In genomic region chr18:48934400-48934707, GRCh38 we compare ENCODE assay signal across 8 cellular contexts. TPM values are rescaled to one million over a fixed set of nuclear protein-coding genes. Genes with fewer than 3 reads are reported as not detected.
DNase-seq lines count a peak whose midpoint lies in the region; ATAC-seq, FAIRE-seq and TF ChIP-seq lines count a peak whose summit lies in the region.

No MANE protein-coding gene starts in this region.

- TSS peak; percentile 71 for BruUV-seq in K562 (replicated peaks; lab: Mats Ljungman, UMichigan)

- in situ Hi-C loops in K562 (cut with MboI), result no loop called here

- H3K4me1 ChIP-seq in K562 (replicated peaks in 1 of 2; ENCODE audit: control insufficient read depth in 2 of 2, insufficient read depth in 2 of 2, low read length in 2 of 2), result peaks cover 45 to 53% of the 10 kb centered on the region in 2 experiments

- POLR2A ChIA-PET in AG04450 (lab: Yijun Ruan, JAX) (interaction anchor here (0.6 kb wide), 1 partner anchor 14 kb away, joined by 3 read pairs; no protein-coding TSS in a partner anchor), K562 (lab: Yijun Ruan, JAX) (interaction anchor here (0.8 to 1.0 kb wide), 2 partner anchors 14 to 621 kb away, joined by 3 to 9 read pairs; no protein-coding TSS in a partner anchor)

- no peak; the same call in 2 of the 3 replicates for ATAC-seq in K562

- peak overlapping the region; percentile 27; the same call in 1 of the 2 replicates for H2AFZ ChIP-seq in K562 (ENCODE audit: low read depth, low read length)

- H3K4me2 ChIP-seq in K562 (ENCODE audit: insufficient read depth, low read length), result peak overlapping the region; percentile 64

- no peaks in the 10 kb centered on the region for H3K79me2 ChIP-seq in K562 (ENCODE audit: control insufficient read depth, insufficient read depth, low read length)

- TF ChIP-seq RAD21 in K562 (CRISPR knock-in tag; conservative IDR thresholded peaks at IDR 0.05 in 1 of 2, IDR thresholded peaks at IDR 0.05 in 1 of 2), result no peak

- 5% methylated on average over 4 of the region's 4 CpGs for WGBS in K562 (ENCODE audit: insufficient coverage, low coverage, missing lambda C conversion rate)

- peak overlapping the region; percentile 47 for H3K27ac ChIP-seq in AG04450 (ENCODE audit: low read depth, low read length)
- H3K27ac ChIP-seq in K562 (ENCODE audit: extremely low read depth, low read depth, low read length), result peak overlapping the region; percentile 47

- no peak for TF ChIP-seq POLR2A in K562 (conservative IDR thresholded peaks at IDR 0.05)

- no peaks in the 10 kb centered on the region for H4K20me1 ChIP-seq in K562 (replicated peaks; ENCODE audit: control insufficient read depth, insufficient read depth, low read length)

- H3K27me3 ChIP-seq in AG04450 (ENCODE audit: control insufficient read depth, insufficient read depth, low read length) (no peaks in the 10 kb centered on the region), K562 (ENCODE audit: control insufficient read depth in 2 of 2, insufficient read depth in 2 of 2, low read length in 2 of 2) (no peaks in the 10 kb centered on the region)

- H3K9me3 ChIP-seq in AG04450 (ENCODE audit: control insufficient read depth, insufficient read depth, low read length), result no peaks in the 10 kb centered on the region; the same call in 1 of the 2 replicates
- no peaks in the 10 kb centered on the region for H3K9me3 ChIP-seq in K562 (replicated peaks; ENCODE audit: control insufficient read depth, insufficient read depth, low read depth, low read length)

- CTCF ChIA-PET in AG04450 (lab: Charles Lee) (interaction anchor here (0.6 to 1.5 kb wide), 3 partner anchors 34 to 260 kb away, joined by 3 to 4 read pairs (median 3); no protein-coding TSS in a partner anchor), K562 (lab: Yijun Ruan, JAX; ENCODE audit: low intra/inter-chr PET ratio) (no interaction called here)

- peak overlapping the region; percentile 48 to 53; a peak in 2 of 4 replicates for H3K9ac ChIP-seq in K562 (ENCODE audit: insufficient read depth in 1 of 2, low read depth in 2 of 2, low read length in 2 of 2)

- intact Hi-C loops in K562 (cut with micrococcal nuclease), result no loop called here

- no peaks in the 10 kb centered on the region for H3K9me1 ChIP-seq in K562 (ENCODE audit: control insufficient read depth, insufficient read depth, low read length)

- TF ChIP-seq CTCF in AG04450 (IDR thresholded peaks at IDR 0.05; ENCODE audit: low read depth, low read length) (no peak), K562 (IDR thresholded peaks at IDR 0.05 in 2 of 3, conservative IDR thresholded peaks at IDR 0.05 in 1 of 3; ENCODE audit: insufficient read depth in 2 of 3, low read depth in 1 of 3, low read length in 3 of 3) (no peak)

- H3K4me3 ChIP-seq in AG04450 (ENCODE audit: low read depth, low read length) (no peak overlapping the region), K562 (no peak overlapping the region)

- FAIRE-seq in K562 (lab: Jason Lieb, UNC) (no peak), GM19239 (lab: Jason Lieb, UNC) (no peak)

- TF ChIP-seq EP300 in K562 (IDR thresholded peaks at IDR 0.05; ENCODE audit: low read length), result no peak

- no peaks in the 10 kb centered on the region for H3K36me3 ChIP-seq in K562 (ENCODE audit: control insufficient read depth, insufficient read depth, low read length)

- DNase-seq in AG04450 (ENCODE audit: low read depth, low spot score) (no peak), Kasumi-1 (lab: John Stamatoyannopoulos, UW) (peak; percentile 48 to 75), K562 (ENCODE audit: extremely low read depth in 1 of 4, low spot score in 3 of 4) (no peak), midbrain (lab: John Stamatoyannopoulos, UW) (peak; percentile 34), D341Med (ENCODE audit: low spot score) (no peak), NCI-H1048 (lab: John Stamatoyannopoulos, UW) (no peak), NCI-H2107 treated with DMSO at 0.1 percent for 48 hours (lab: John Stamatoyannopoulos, UW; ENCODE audit: unreplicated experiment) (no peak), GM19239 (ENCODE audit: insufficient read length, low spot score) (no peak)

TF ChIP-seq in K562, 482 proteins besides CTCF, POLR2A, EP300 and RAD21:
- 0 out of 2 replicates have a peak, but pooled peaks have one; percentile 1 for TF ChIP-seq SP1 (CRISPR knock-in tag; IDR thresholded peaks at IDR 0.05)
- TF ChIP-seq IRF2 (CRISPR knock-in tag; IDR thresholded peaks at IDR 0.05), result no peak
- 0 out of 6 replicates have a peak, but pooled peaks of 1 of the 3 experiments have one; percentile 13 for TF ChIP-seq ZBTB11 (CRISPR knock-in tag; IDR thresholded peaks at IDR 0.05)
- TF ChIP-seq ZNF263 (CRISPR knock-in tag; IDR thresholded peaks at IDR 0.05; ENCODE audit: borderline replicate concordance), result no peak
- TF ChIP-seq, protein P1, sequence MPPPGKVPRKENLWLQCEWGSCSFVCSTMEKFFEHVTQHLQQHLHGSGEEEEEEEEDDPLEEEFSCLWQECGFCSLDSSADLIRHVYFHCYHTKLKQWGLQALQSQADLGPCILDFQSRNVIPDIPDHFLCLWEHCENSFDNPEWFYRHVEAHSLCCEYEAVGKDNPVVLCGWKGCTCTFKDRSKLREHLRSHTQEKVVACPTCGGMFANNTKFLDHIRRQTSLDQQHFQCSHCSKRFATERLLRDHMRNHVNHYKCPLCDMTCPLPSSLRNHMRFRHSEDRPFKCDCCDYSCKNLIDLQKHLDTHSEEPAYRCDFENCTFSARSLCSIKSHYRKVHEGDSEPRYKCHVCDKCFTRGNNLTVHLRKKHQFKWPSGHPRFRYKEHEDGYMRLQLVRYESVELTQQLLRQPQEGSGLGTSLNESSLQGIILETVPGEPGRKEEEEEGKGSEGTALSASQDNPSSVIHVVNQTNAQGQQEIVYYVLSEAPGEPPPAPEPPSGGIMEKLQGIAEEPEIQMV (tag; conservative IDR thresholded peaks at IDR 0.05; ENCODE audit: low read depth), result no peak
- TF ChIP-seq ZNF79 (CRISPR knock-in tag; IDR thresholded peaks at IDR 0.05; ENCODE audit: low read depth), result no peak
- no peak for TF ChIP-seq HMGN3 (IDR thresholded peaks at IDR 0.05; ENCODE audit: borderline replicate concordance, extremely low read depth, insufficient read length, low read depth, low read length)
- no peak for TF ChIP-seq ASH1L (IDR thresholded peaks at IDR 0.05; ENCODE audit: borderline replicate concordance, low read depth, partially characterized antibody)
- no peak for TF ChIP-seq POLR3G (IDR thresholded peaks at IDR 0.05; ENCODE audit: extremely low read depth, insufficient read length, insufficient replicate concordance)
TF ChIP-seq in K562: peak in this region for 2.

RNA-seq across cellular contexts. Expression of gene SMAD7, which starts 16.4 kb away (rescaled TPM):
- polyA plus RNA-seq in AG04450 (2011; rRNA removed) (7.4 and 8.0 TPM in 2 replicates), K562 (2011; rRNA removed) (1.8 TPM in 2 replicates), K562 (2014; fragmentation: Illumina TruSeq; extraction: Trizol) (1.4 and 1.6 TPM in 2 replicates), K562 (2014; fragmentation: Nextera tagmentation; extraction: Ambion mirVana) (under 1 TPM; 0.13 to 0.23 TPM), K562 (2014; rRNA removed) (1.8 and 2.9 TPM in 2 replicates)
- polyA minus RNA-seq in AG04450 (2011; rRNA and poly(A)+ RNA removed), result 19.6 and 24.1 TPM in 2 replicates
- total RNA-seq in K562 (2011; cell fraction: chromatin; rRNA removed; ENCODE audit: low replicate concordance), result 2.6 and 6.2 TPM in 2 replicates
- 3.9 and 7.0 TPM in 2 replicates for total RNA-seq in K562 (2011; cell fraction: nucleolus; rRNA removed)
- total RNA-seq in K562 (2011; cell fraction: nucleoplasm; rRNA removed), result 3.3 and 4.1 TPM in 2 replicates
- total RNA-seq in K562 (2014; rRNA removed) (2.9 and 3.0 TPM in 2 replicates), K562 (2014; rRNA removed; fragmentation: Illumina TruSeq; extraction: Trizol) (1.1 and 1.3 TPM in 2 replicates), K562 (2015; rRNA removed; fragmentation: Illumina TruSeq; extraction: Trizol) (0.90 and 0.94 TPM in 2 replicates), K562 (2021) (2.1 and 2.5 TPM in 2 replicates)
- 3.3 and 3.7 TPM in 2 replicates for polyA plus RNA-seq in K562 (2011; cell fraction: cytosol; rRNA removed)
- 4.6 and 5.7 TPM in 2 replicates for polyA plus RNA-seq in K562 (2011; cell fraction: nucleus; rRNA removed)
- 1.7 and 4.1 TPM in 2 replicates for polyA plus RNA-seq in K562 (2012)
- 3.4 and 3.7 TPM in 2 replicates for polyA minus RNA-seq in K562 (2011; rRNA and poly(A)+ RNA removed)
- 2.0 and 4.6 TPM in 2 replicates for polyA minus RNA-seq in K562 (2011; cell fraction: cytosol; rRNA and poly(A)+ RNA removed)
- 3.8 and 4.7 TPM in 2 replicates for polyA minus RNA-seq in K562 (2011; cell fraction: nucleus; rRNA and poly(A)+ RNA removed)

Comparison
In these comparisons a context has a peak if more than half of its experiments do, and no peak if none do; other contexts are left out.
1. DNase-seq: peak in Kasumi-1 (2 of 2) and midbrain (single experiment); none in AG04450 (single experiment), K562 (0 of 4), D341Med (single experiment), NCI-H1048 (single experiment), NCI-H2107 treated with DMSO at 0.1 percent for 48 hours (single experiment) and GM19239 (single experiment).